ENCODE assay signal across 21 cellular contexts in the genomic region with DNA sequence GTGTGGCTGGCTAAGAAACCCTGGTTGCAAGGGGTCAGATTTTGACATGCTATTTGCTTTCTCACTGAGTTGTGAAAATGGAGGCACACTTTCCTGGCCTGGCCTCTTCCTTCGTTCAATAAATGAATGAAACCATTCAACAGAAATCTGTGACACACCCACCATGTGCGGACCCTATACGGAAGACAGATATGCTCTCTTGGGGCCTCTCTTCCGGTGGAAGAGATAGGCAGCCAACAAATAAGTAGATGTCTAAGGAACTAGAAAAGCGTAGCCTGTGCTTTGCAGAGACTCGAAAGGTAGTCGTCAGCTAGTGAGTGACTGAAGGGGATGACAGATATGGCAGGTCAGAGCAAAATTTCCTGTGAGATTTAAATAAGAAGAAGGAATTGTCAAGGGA. TPM values are rescaled to one million over a fixed set of nuclear protein-coding genes. Genes with fewer than 3 reads are reported as not detected.
DNase-seq lines count a peak whose midpoint lies in the region; TF ChIP-seq lines count a peak whose summit lies in the region.
"Had no signal": no experiment of that assay in that cellular context is flagged by ENCODE, and none has a peak within 500 bp of the region (broad histone marks: within the 10 kb centered on the region; RNA-seq: fewer than 3 reads in every experiment).

No MANE protein-coding gene starts in this region.

- H3K27me3 ChIP-seq in OCI-LY1 (ENCODE audit: insufficient read depth, low read length), result no peaks in the 10 kb centered on the region
- H3K27me3 ChIP-seq in neural cell (ENCODE audit: insufficient read depth, low read depth, low read length), result no peaks in the 10 kb centered on the region
- H3K27me3 ChIP-seq in Karpas-422 (ENCODE audit: low read length), result no peaks in the 10 kb centered on the region
- H3K27me3 ChIP-seq: tibial artery had no signal

- H3K4me3 Mint-ChIP-seq in glutamatergic neuron (ENCODE audit: unreplicated experiment) (peak overlapping the region; percentile 17), immature natural killer cell (no peak overlapping the region)
- H3K4me3 Mint-ChIP-seq: stimulated activated naive CD8-positive, alpha-beta T cell treated with anti-CD3 and anti-CD28 coated beads, Interleukin-15, amount 100 ng/mL, for 72 hours had no signal

- H3K36me3 ChIP-seq in OCI-LY1 (ENCODE audit: insufficient read depth, low read length) (no peaks in the 10 kb centered on the region), neural cell (ENCODE audit: insufficient read depth, low read length) (no peaks in the 10 kb centered on the region), Karpas-422 (ENCODE audit: insufficient read depth, low read length) (no peaks in the 10 kb centered on the region; the same call in 1 of the 2 replicates)
- H3K36me3 ChIP-seq: tibial artery had no signal

- no peaks in the 10 kb centered on the region for H3K36me3 Mint-ChIP-seq in glutamatergic neuron (ENCODE audit: unreplicated experiment)
- H3K36me3 Mint-ChIP-seq in immature natural killer cell, result no peaks in the 10 kb centered on the region

- H3K9ac ChIP-seq in OCI-LY1 (ENCODE audit: low read length) (no peak overlapping the region), neural cell (ENCODE audit: low read length) (no peak overlapping the region), Karpas-422 (ENCODE audit: low read length) (no peak overlapping the region)
- H3K9ac ChIP-seq: KMS-11 had no signal

- H3K9me2 ChIP-seq in OCI-LY1 (ENCODE audit: low read depth, low read length), result no peaks in the 10 kb centered on the region
- H3K9me2 ChIP-seq in neural cell (ENCODE audit: insufficient read depth, low read length), result no peaks in the 10 kb centered on the region
- no peaks in the 10 kb centered on the region for H3K9me2 ChIP-seq in Karpas-422 (replicated peaks; ENCODE audit: insufficient read depth, low read length)

- no peaks in the 10 kb centered on the region for H3K9me3 ChIP-seq in OCI-LY1 (ENCODE audit: low read length)
- no peaks in the 10 kb centered on the region for H3K9me3 ChIP-seq in neural cell (ENCODE audit: low read length)
- no peaks in the 10 kb centered on the region for H3K9me3 ChIP-seq in Karpas-422 (ENCODE audit: low read length)
- H3K9me3 ChIP-seq: tibial artery had no signal

- H3K79me2 ChIP-seq in OCI-LY1 (ENCODE audit: insufficient read depth, low read length) (peaks cover 21% of the 10 kb centered on the region), neural cell (replicated peaks; ENCODE audit: insufficient read depth, low read length) (peaks cover 25% of the 10 kb centered on the region), Karpas-422 (ENCODE audit: low read length) (peaks cover 94% of the 10 kb centered on the region)

- H3K27ac ChIP-seq in OCI-LY1 (ENCODE audit: low read depth, low read length, poor library complexity, severe bottlenecking), result peak overlapping the region; percentile 13
- no peak overlapping the region for H3K27ac ChIP-seq in neural cell (ENCODE audit: low read length)
- H3K27ac ChIP-seq in Karpas-422 (ENCODE audit: low read length), result no peak overlapping the region
- H3K27ac ChIP-seq: C4-2B, KMS-11, SK-N-MC, tibial artery had no signal

- no peak for TF ChIP-seq RAD21 in neural cell (conservative IDR thresholded peaks at IDR 0.05)

- peaks cover 15% of the 10 kb centered on the region for H3K27me3 Mint-ChIP-seq in glutamatergic neuron (ENCODE audit: unreplicated experiment)
- peaks cover 2 to 9% (median 8%) of the 10 kb centered on the region in 3 donors for H3K27me3 Mint-ChIP-seq in immature natural killer cell (ENCODE audit: low read depth in 3 of 3)
- H3K27me3 Mint-ChIP-seq: progenitor cell of endocrine pancreas; stimulated activated naive CD8-positive, alpha-beta T cell treated with anti-CD3 and anti-CD28 coated beads, Interleukin-15, amount 100 ng/mL, for 72 hours had no signal

- H3K4me1 ChIP-seq in OCI-LY1 (ENCODE audit: insufficient read depth, low read length, severe bottlenecking), result peaks cover 62% of the 10 kb centered on the region
- H3K4me1 ChIP-seq in Karpas-422 (ENCODE audit: low read length), result peaks cover 81% of the 10 kb centered on the region

- H3K4me3 ChIP-seq in GM12865 (ENCODE audit: low read depth, low read length), result no peak overlapping the region
- H3K4me3 ChIP-seq in OCI-LY1 (ENCODE audit: low read depth, low read length, poor library complexity, severe bottlenecking), result no peak overlapping the region
- H3K4me3 ChIP-seq in neural cell (ENCODE audit: low read length), result peak overlapping the region; percentile 12
- no peak overlapping the region for H3K4me3 ChIP-seq in Karpas-422 (ENCODE audit: low read length)
- H3K4me3 ChIP-seq: SK-N-MC, tibial artery had no signal

- peak; percentile 28 for DNase-seq in GM12865 (ENCODE audit: low read depth)
- DNase-seq in glutamatergic neuron, result no peak
- no peak for DNase-seq in Karpas-422
- no peak for DNase-seq in activated gamma-delta T cell treated with Interleukin-2 at 50 U/mL for 16 hours
- DNase-seq in immature natural killer cell, result no peak
- DNase-seq in cerebellar cortex (ENCODE audit: low spot score), result no peak
- DNase-seq: ACHN; left ventricle myocardium superior; MV-4-11; NCI-H2171 treated with DMSO at 0.1 percent for 48 hours; NCI-H524 treated with DMSO at 0.1 percent for 48 hours; RPMI8226; stimulated activated CD4-positive, alpha-beta T cell treated with anti-CD3 and anti-CD28 coated beads, Interleukin-15, amount 100 ng/mL, for 24 hours; stimulated activated naive CD8-positive, alpha-beta T cell treated with anti-CD3 and anti-CD28 coated beads, Interleukin-15, amount 100 ng/mL, for 72 hours had no signal

- TF ChIP-seq CTCF in GM12865 (IDR thresholded peaks at IDR 0.05; ENCODE audit: insufficient read depth, low read depth, low read length, missing control alignments), result no peak
- TF ChIP-seq CTCF in OCI-LY1 (IDR thresholded peaks at IDR 0.05; ENCODE audit: low read length), result no peak
- TF ChIP-seq CTCF in glutamatergic neuron (IDR thresholded peaks at IDR 0.05; ENCODE audit: partially characterized antibody, unreplicated experiment), result no peak
- no peak for TF ChIP-seq CTCF in neural cell (IDR thresholded peaks at IDR 0.05; ENCODE audit: poor library complexity, severe bottlenecking)

- peaks cover 13% of the 10 kb centered on the region for H3K9me3 Mint-ChIP-seq in glutamatergic neuron (ENCODE audit: unreplicated experiment)
- H3K9me3 Mint-ChIP-seq in immature natural killer cell, result no peaks in the 10 kb centered on the region
- H3K9me3 Mint-ChIP-seq: stimulated activated naive CD8-positive, alpha-beta T cell treated with anti-CD3 and anti-CD28 coated beads, Interleukin-15, amount 100 ng/mL, for 72 hours had no signal

- H3F3A ChIP-seq in OCI-LY1 (ENCODE audit: insufficient read depth, low read length) (no peaks in the 10 kb centered on the region), neural cell (ENCODE audit: insufficient read depth, low read length, poor library complexity, severe bottlenecking) (no peaks in the 10 kb centered on the region)

- H2AFZ ChIP-seq in OCI-LY1 (ENCODE audit: low read length) (no peak overlapping the region), neural cell (ENCODE audit: low read depth, low read length) (no peak overlapping the region), Karpas-422 (ENCODE audit: low read length) (no peak overlapping the region)

- H3K27ac Mint-ChIP-seq in glutamatergic neuron (ENCODE audit: unreplicated experiment) (no peak overlapping the region), immature natural killer cell (no peak overlapping the region)

- peaks cover 47% of the 10 kb centered on the region for H3K4me1 Mint-ChIP-seq in glutamatergic neuron (ENCODE audit: low read depth, unreplicated experiment)
- H3K4me1 Mint-ChIP-seq in immature natural killer cell, result peaks cover 13 to 18% of the 10 kb centered on the region in 2 donors

- peak; percentile 57 for TF ChIP-seq EP300 in neural cell (conservative IDR thresholded peaks at IDR 0.05; ENCODE audit: poor library complexity, severe bottlenecking)

- H3K4me2 ChIP-seq in OCI-LY1 (ENCODE audit: low read length), result no peak overlapping the region; the same call in 1 of the 2 replicates
- peak overlapping the region; percentile 3 for H3K4me2 ChIP-seq in neural cell (ENCODE audit: low read length)
- no peak overlapping the region for H3K4me2 ChIP-seq in Karpas-422 (ENCODE audit: low read depth, low read length, poor library complexity, severe bottlenecking)
- H3K4me2 ChIP-seq: KMS-11 had no signal

- no peaks in the 10 kb centered on the region for H4K20me1 ChIP-seq in OCI-LY1 (ENCODE audit: insufficient read depth, low read length)
- H4K20me1 ChIP-seq in neural cell (ENCODE audit: insufficient read depth), result no peaks in the 10 kb centered on the region
- peaks cover 41% of the 10 kb centered on the region for H4K20me1 ChIP-seq in Karpas-422 (ENCODE audit: insufficient read depth, low read depth, low read length)

TF ChIP-seq in neural cell, 6 proteins besides CTCF, POLR2A, EP300 and RAD21 (continues in another document):
- no peak for TF ChIP-seq REST (IDR thresholded peaks at IDR 0.05; ENCODE audit: borderline replicate concordance)
- TF ChIP-seq POLR2AphosphoS5 (IDR thresholded peaks at IDR 0.05), result peak; percentile 15
- no peak for TF ChIP-seq SMC3 (conservative IDR thresholded peaks at IDR 0.05; ENCODE audit: poor library complexity)

RNA-seq across cellular contexts. Expression of gene KCNQ1OT1, which starts 5.3 kb away (rescaled TPM):
- 14.3 TPM for total RNA-seq in glutamatergic neuron (ENCODE audit: unreplicated experiment)
- polyA plus RNA-seq in neural cell, result 0.12 and 0.32 TPM in 2 replicates
- polyA minus RNA-seq in neural cell, result 9.0 and 12.3 TPM in 2 replicates
- total RNA-seq in Karpas-422 (2014; rRNA removed; shearing (Covaris generic); ENCODE audit: low replicate concordance), result 2.7 and 3.0 TPM in 2 replicates
- under 1 TPM in 2 of 3 donors, not detected in 1; 0.04 to 0.12 TPM for polyA plus RNA-seq in immature natural killer cell
